29 cellular contexts compared by ENCODE assay signal in genomic region chr3:14792691-14793121, GRCh38. TPM values are rescaled to one million over a fixed set of nuclear protein-coding genes. Genes with fewer than 3 reads are reported as not detected.
A peak's percentile ranks its signal among the peaks of the same experiment; 100 is the strongest.
DNase-seq lines count a peak whose midpoint lies in the region; ATAC-seq, FAIRE-seq and TF ChIP-seq lines count a peak whose summit lies in the region.
"Had no signal": no experiment of that assay in that cellular context is flagged by ENCODE, and none has a peak within 500 bp of the region (broad histone marks: within the 10 kb centered on the region; RNA-seq: fewer than 3 reads in every experiment).

No MANE protein-coding gene starts in this region.

- 83 to 94% (median 86%) methylated on average over 9 of the region's 9 CpGs for WGBS in heart left ventricle, 4 donors
- WGBS in sigmoid colon, 2 donors, result 89 to 90% methylated on average over 9 of the region's 9 CpGs

- H3K27ac ChIP-seq in heart left ventricle, result peak overlapping the region in 10 of 12 donors; percentile 21 to 78 (median 60)
- peak overlapping the region; percentile 30 for H3K27ac ChIP-seq in layer of hippocampus (ENCODE audit: low read depth, low read length)
- peak overlapping the region in 2 of 4 donors; percentile 27 to 47 for H3K27ac ChIP-seq in sigmoid colon
- H3K27ac ChIP-seq: neutrophil, PC-9, prostate gland had no signal

- TF ChIP-seq EP300 in sigmoid colon (IDR thresholded peaks at IDR 0.05), result no peak

- H3K27me3 ChIP-seq in heart left ventricle (peaks cover 0 to 3% (median 0%) of the 10 kb centered on the region in 9 donors), layer of hippocampus (ENCODE audit: control insufficient read depth, insufficient read depth, low read length) (no peaks in the 10 kb centered on the region), sigmoid colon (no peaks in the 10 kb centered on the region)
- H3K27me3 ChIP-seq: upper lobe of left lung had no signal

- DNase-seq in heart left ventricle (peak in 1 of 5 donors; percentile 25), Right ventricle myocardium superior (no peak), sigmoid colon (peak; percentile 64), GM12891 (ENCODE audit: insufficient read length, low spot score) (no peak), amniotic stem cell (lab: John Stamatoyannopoulos, UW) (no peak), hippocampal formation (lab: John Stamatoyannopoulos, UW) (no peak), 8988T (no peak)
- DNase-seq: activated CD4-positive, alpha-beta T cell treated with anti-CD3 and anti-CD28 coated beads for 48 hours; activated gamma-delta T cell; activated naive CD8-positive, alpha-beta T cell treated with anti-CD3 and anti-CD28 coated beads, Interleukin-2, amount 50 U/mL, for 24 hours; activated T-cell treated with anti-CD3 and anti-CD28 coated beads, Interleukin-2, amount 50 U/mL, for 1 hour; CD8-positive, alpha-beta T cell; DMS 273 treated with DMSO at 0.1 percent for 48 hours; KBM-7; kidney; NCI-H2029; NCI-H524 treated with DMSO at 0.1 percent for 48 hours; NK-92 treated with Interleukin-12 subunit alpha and Interleukin-12 subunit beta, amount 100 ng/mL, for 24 hours; PC-9; SHP77 treated with DMSO at 0.1 percent for 48 hours had no signal

- no peak overlapping the region for H3K4me3 ChIP-seq in heart left ventricle
- no peak overlapping the region for H3K4me3 ChIP-seq in sigmoid colon
- H3K4me3 ChIP-seq: HAP-1, PC-9, prostate gland, upper lobe of left lung had no signal

- no peaks in the 10 kb centered on the region for H3K9me3 ChIP-seq in heart left ventricle
- no peaks in the 10 kb centered on the region for H3K9me3 ChIP-seq in sigmoid colon
- H3K9me3 ChIP-seq: HAP-1, neutrophil, prostate gland, upper lobe of left lung had no signal

- TF ChIP-seq CTCF in heart left ventricle (IDR thresholded peaks at IDR 0.05) (no peak), sigmoid colon (IDR thresholded peaks at IDR 0.05) (no peak)

- intact Hi-C loops in heart left ventricle (cut with DNase I) (loop anchor here in 6 of 10 donors (2.0 to 10.0 kb wide), 5 partner anchors 18 to 130 kb away; no protein-coding TSS in a partner anchor), Right ventricle myocardium superior (cut with DNase I) (loop anchor here (5.0 kb wide), 1 partner anchor 130 kb away; no protein-coding TSS in a partner anchor), sigmoid colon (cut with DNase I) (loop anchor here (5.0 kb wide), 1 partner anchor 130 kb away; no protein-coding TSS in a partner anchor)

- no peak for ATAC-seq in heart left ventricle
- ATAC-seq in Right ventricle myocardium superior (ENCODE audit: poor library complexity), result no peak
- ATAC-seq: activated naive CD8-positive, alpha-beta T cell treated with anti-CD3 and anti-CD28 coated beads, Interleukin-2, amount 50 U/mL, for 24 hours; CD8-positive, alpha-beta T cell had no signal

- no peaks in the 10 kb centered on the region for H3K36me3 ChIP-seq in heart left ventricle
- no peaks in the 10 kb centered on the region for H3K36me3 ChIP-seq in sigmoid colon
- H3K36me3 ChIP-seq: HAP-1, neutrophil, prostate gland, upper lobe of left lung had no signal

- H3K4me1 ChIP-seq in heart left ventricle (peaks cover 0 to 43% (median 27%) of the 10 kb centered on the region in 12 donors), sigmoid colon (peaks cover 0 to 4% (median 2%) of the 10 kb centered on the region in 4 donors)
- H3K4me1 ChIP-seq: HAP-1, prostate gland had no signal

- FAIRE-seq in GM12891 (lab: Jason Lieb, UNC), result no peak
- FAIRE-seq: endometrium, kidney had no signal

- TF ChIP-seq POLR2A in heart left ventricle (IDR thresholded peaks at IDR 0.05), result no peak
- no peak for TF ChIP-seq POLR2A in sigmoid colon (IDR thresholded peaks at IDR 0.05)
- TF ChIP-seq POLR2A in GM12891 (IDR thresholded peaks at IDR 0.05; ENCODE audit: low read depth, low read length), result no peak

TF ChIP-seq in GM12891, 5 proteins besides CTCF, POLR2A, EP300 and RAD21:
- TF ChIP-seq POLR2AphosphoS5 (IDR thresholded peaks at IDR 0.05; ENCODE audit: low read depth, low read length) (no peak), POU2F2 (IDR thresholded peaks at IDR 0.05; ENCODE audit: low read depth, low read length) (no peak), SPI1 (IDR thresholded peaks at IDR 0.05; ENCODE audit: low read depth, low read length) (no peak), PAX5 (IDR thresholded peaks at IDR 0.05; ENCODE audit: insufficient read depth, low read length, severe bottlenecking) (no peak), TAF1 (IDR thresholded peaks at IDR 0.05; ENCODE audit: low read depth, low read length) (no peak)

RNA-seq across cellular contexts. Expression of gene FGD5, which starts 26.1 kb away (rescaled TPM):
- total RNA-seq in heart left ventricle (10 to 100 TPM; 10.2 to 22.5 (median 15.1) TPM), Right ventricle myocardium superior (15.2 TPM), sigmoid colon (10 to 100 TPM in 1 of 4 donors, 1 to 10 TPM in 3; 6.4 to 18.6 (median 7.6) TPM)
- polyA plus RNA-seq in heart left ventricle (10 to 100 TPM in 1 of 2 donors, 1 to 10 TPM in 1; 6.4 to 12.8 TPM), sigmoid colon (1 to 10 TPM; 2.1 to 5.5 (median 3.6) TPM)
- polyA plus RNA-seq in GM12891 (2012; ENCODE audit: low read depth, missing spikeins), result 0.10 TPM
- total RNA-seq: A172; activated CD8-positive, alpha-beta memory T cell treated with anti-CD3 and anti-CD28 coated beads for 36 hours; CD8-positive, alpha-beta T cell; MCF 10A; PC-9 had no signal
